Comparison of ENCODE assay signal across 22 cellular contexts in genomic region chr15:33587773-33588172, GRCh38.
DNase-seq lines count a peak whose midpoint lies in the region; TF ChIP-seq lines count a peak whose summit lies in the region.
"Had no signal": no experiment of that assay in that cellular context is flagged by ENCODE, and none has a peak within 500 bp of the region (broad histone marks: within the 10 kb centered on the region; RNA-seq: fewer than 3 reads in every experiment).

No MANE protein-coding gene starts in this region.

- in situ Hi-C loops in brain microvascular endothelial cell (cut with HindIII; ENCODE audit: low pct_ligation_motif_present, low sequenced_read_pairs) = no loop called here

- H3K36me3 ChIP-seq in brain microvascular endothelial cell (replicated peaks) = no peaks in the 10 kb centered on the region
- H3K36me3 ChIP-seq: gastrocnemius medialis, left lung, right lobe of liver had no signal

- TF ChIP-seq CTCF in HFFc6 (IDR thresholded peaks at IDR 0.05) (no peak), brain microvascular endothelial cell (IDR thresholded peaks at IDR 0.05; ENCODE audit: low read depth, low read length, missing control alignments) (no peak), nephron progenitor cell (IDR thresholded peaks at IDR 0.05) (no peak)

- H3K27me3 Mint-ChIP-seq in HFFc6 (ENCODE audit: insufficient read depth) (peaks cover 3% of the 10 kb centered on the region), nephron progenitor cell (ENCODE audit: low read depth, poor library complexity) (peaks cover 5% of the 10 kb centered on the region)

- peaks cover 5% of the 10 kb centered on the region; the same call in 1 of the 2 replicates for H3K4me1 Mint-ChIP-seq in HFFc6 (ENCODE audit: low read depth)
- H3K4me1 Mint-ChIP-seq in nephron progenitor cell = no peaks in the 10 kb centered on the region
- H3K4me1 Mint-ChIP-seq: activated naive CD8-positive, alpha-beta T cell treated with anti-CD3 and anti-CD28 coated beads for 36 hours; B cell; central memory CD8-positive, alpha-beta T cell had no signal

- no peak overlapping the region for H3K4me3 Mint-ChIP-seq in HFFc6
- no peak overlapping the region for H3K4me3 Mint-ChIP-seq in nephron progenitor cell
- H3K4me3 Mint-ChIP-seq: activated naive CD8-positive, alpha-beta T cell treated with anti-CD3 and anti-CD28 coated beads for 36 hours; activated T-helper 1 cell treated with anti-CD3 and anti-CD28 coated beads, Interleukin-12 subunit alpha, Interleukin-12 subunit beta, Interleukin-2, Interleukin-4 antibody, amounts not matched to agents 30 ng/mL and 10 ng/mL and 1 ng/mL, durations not matched to agents 14 hours and 24 hours and 36 hours; B cell; central memory CD8-positive, alpha-beta T cell; stimulated activated naive CD8-positive, alpha-beta T cell treated with anti-CD3 and anti-CD28 coated beads, Interleukin-15, Interleukin-2, amounts not matched to agents 100 ng/mL and 50 ng/mL, for 24 hours had no signal

- no peaks in the 10 kb centered on the region for H3K27me3 ChIP-seq in brain microvascular endothelial cell (replicated peaks)
- H3K27me3 ChIP-seq: gastrocnemius medialis, left lung, right lobe of liver had no signal

- H3K36me3 Mint-ChIP-seq in HFFc6 (ENCODE audit: low read depth) = no peaks in the 10 kb centered on the region
- peaks cover 3% of the 10 kb centered on the region for H3K36me3 Mint-ChIP-seq in nephron progenitor cell (ENCODE audit: low read depth)
- H3K36me3 Mint-ChIP-seq: activated naive CD8-positive, alpha-beta T cell treated with anti-CD3 and anti-CD28 coated beads for 36 hours had no signal

- H3K9me3 Mint-ChIP-seq in HFFc6 (no peaks in the 10 kb centered on the region), nephron progenitor cell (peaks cover 6% of the 10 kb centered on the region)
- H3K9me3 Mint-ChIP-seq: activated T-helper 1 cell treated with anti-CD3 and anti-CD28 coated beads, Interleukin-12 subunit alpha, Interleukin-12 subunit beta, Interleukin-2, Interleukin-4 antibody, amounts not matched to agents 30 ng/mL and 10 ng/mL and 1 ng/mL, durations not matched to agents 14 hours and 24 hours and 36 hours; central memory CD8-positive, alpha-beta T cell; stimulated activated naive CD8-positive, alpha-beta T cell treated with anti-CD3 and anti-CD28 coated beads, Interleukin-15, Interleukin-2, amounts not matched to agents 100 ng/mL and 50 ng/mL, for 24 hours had no signal

- DNase-seq in HFFc6 (peak; percentile 58), brain microvascular endothelial cell (peak; percentile 66), foreskin melanocyte (peak; percentile 29), stromal cell of bone marrow (ENCODE audit: low read depth) (peak; percentile 43), amniotic stem cell (lab: John Stamatoyannopoulos, UW) (no peak), NCI-H1417 (lab: John Stamatoyannopoulos, UW) (no peak), nephron progenitor cell (no peak)
- DNase-seq: activated CD4-positive, CD25-positive, alpha-beta regulatory T cell; activated naive CD8-positive, alpha-beta T cell treated with anti-CD3 and anti-CD28 coated beads for 36 hours; DMS 273 treated with DMSO at 0.1 percent for 48 hours; effector CD8-positive, alpha-beta T cell; gastrocnemius medialis; Kasumi-1; left lung; NCI-H1105 treated with DMSO at 0.1 percent for 48 hours; NCI-H748 treated with DMSO at 0.1 percent for 48 hours; OCI-M1; right lobe of liver had no signal

- H3K4me3 ChIP-seq in brain microvascular endothelial cell (ENCODE audit: low read depth, low read length) = no peak overlapping the region
- H3K4me3 ChIP-seq: gastrocnemius medialis, left lung, right lobe of liver had no signal

- no peak overlapping the region for H3K27ac ChIP-seq in brain microvascular endothelial cell
- H3K27ac ChIP-seq: gastrocnemius medialis, left lung, right lobe of liver had no signal

- H3K27ac Mint-ChIP-seq in HFFc6 (no peak overlapping the region), nephron progenitor cell (no peak overlapping the region)
- H3K27ac Mint-ChIP-seq: activated naive CD8-positive, alpha-beta T cell treated with anti-CD3 and anti-CD28 coated beads for 36 hours; activated T-helper 1 cell treated with anti-CD3 and anti-CD28 coated beads, Interleukin-12 subunit alpha, Interleukin-12 subunit beta, Interleukin-2, Interleukin-4 antibody, amounts not matched to agents 30 ng/mL and 10 ng/mL and 1 ng/mL, durations not matched to agents 14 hours and 24 hours and 36 hours; B cell; stimulated activated naive CD8-positive, alpha-beta T cell treated with anti-CD3 and anti-CD28 coated beads, Interleukin-15, Interleukin-2, amounts not matched to agents 100 ng/mL and 50 ng/mL, for 24 hours had no signal

Comparison
In these comparisons a context has a peak if more than half of its experiments do, and no peak if none do; other contexts are left out.
1. DNase-seq: peak in HFFc6 (single experiment), brain microvascular endothelial cell (single experiment), foreskin melanocyte (single experiment) and stromal cell of bone marrow (single experiment); none in amniotic stem cell (single experiment), NCI-H1417 (0 of 3) and nephron progenitor cell (single experiment).